Comparison of ENCODE assay signal across 16 cellular contexts in the genomic region with DNA sequence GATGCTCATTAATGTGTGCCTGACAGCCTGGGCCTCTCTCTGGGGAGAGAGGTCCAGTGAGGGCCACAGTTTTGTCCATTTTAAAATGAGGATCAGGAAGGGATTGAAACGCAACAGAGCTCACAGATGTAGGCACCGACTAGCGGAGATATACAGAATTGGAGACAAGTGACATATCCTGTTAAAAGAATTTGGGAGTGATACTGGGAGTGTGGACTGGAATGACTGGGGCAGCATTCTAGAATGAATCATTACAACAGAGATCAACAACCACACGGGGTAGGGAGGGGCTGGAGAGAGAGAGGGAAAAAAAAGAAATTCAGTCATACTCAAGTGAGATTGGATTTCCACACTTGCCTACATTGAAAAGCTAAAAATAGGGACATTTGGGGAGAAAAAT. TPM values are rescaled to one million over a fixed set of nuclear protein-coding genes. Genes with fewer than 3 reads are reported as not detected.
DNase-seq lines count a peak whose midpoint lies in the region; ATAC-seq and TF ChIP-seq lines count a peak whose summit lies in the region.
"Had no signal": no experiment of that assay in that cellular context is flagged by ENCODE, and none has a peak within 500 bp of the region (broad histone marks: within the 10 kb centered on the region; RNA-seq: fewer than 3 reads in every experiment).

No MANE protein-coding gene starts in this region.

- intact Hi-C loops in PC-9 (cut with micrococcal nuclease; ENCODE audit: unreplicated experiment): no loop called here

- CTCF ChIA-PET in PC-9 (lab: Charles Lee): no interaction called here

- H3K79me2 ChIP-seq in PC-9 (ENCODE audit: low read depth): no peaks in the 10 kb centered on the region

- no peaks in the 10 kb centered on the region for H3K9me3 ChIP-seq in PC-9 (ENCODE audit: insufficient read depth, low read depth)

- no peak overlapping the region for H3K27ac Mint-ChIP-seq in neural crest cell (ENCODE audit: unreplicated experiment)
- no peak overlapping the region for H3K27ac Mint-ChIP-seq in activated T-helper 17 cell treated with anti-CD3 and anti-CD28 coated beads, Interleukin-2, amount 50 U/mL, for 72 hours
- H3K27ac Mint-ChIP-seq: activated naive CD4-positive, alpha-beta T cell treated with anti-CD3 and anti-CD28 coated beads, Interleukin-2, amount 50 U/mL, for 72 hours; T-helper 17 cell had no signal

- H3K4me1 Mint-ChIP-seq in neural crest cell: peaks cover 17% of the 10 kb centered on the region
- H3K4me1 Mint-ChIP-seq in activated T-helper 17 cell treated with anti-CD3 and anti-CD28 coated beads, Interleukin-2, amount 50 U/mL, for 72 hours: peaks cover 6% of the 10 kb centered on the region

- H3F3A ChIP-seq in PC-9 (ENCODE audit: insufficient read depth, low read depth): no peaks in the 10 kb centered on the region

- no peaks in the 10 kb centered on the region for H4K20me1 ChIP-seq in PC-9 (ENCODE audit: insufficient read depth)

- no peaks in the 10 kb centered on the region for H3K36me3 Mint-ChIP-seq in neural crest cell (ENCODE audit: low read depth)
- H3K36me3 Mint-ChIP-seq in activated T-helper 17 cell treated with anti-CD3 and anti-CD28 coated beads, Interleukin-2, amount 50 U/mL, for 72 hours (ENCODE audit: low read depth): no peaks in the 10 kb centered on the region

- H3K4me1 ChIP-seq in PC-9 (replicated peaks; ENCODE audit: insufficient read depth): no peaks in the 10 kb centered on the region

- no peak overlapping the region for H3K4me3 ChIP-seq in PC-9

- no TSS peak for BruUV-seq in PC-9 (replicated peaks; lab: Mats Ljungman, UMichigan)

- peak; percentile 44; the same call in 1 of the 2 replicates for TF ChIP-seq CTCF in PC-9 (conservative IDR thresholded peaks at IDR 0.05)
- TF ChIP-seq CTCF in neural crest cell (conservative IDR thresholded peaks at IDR 0.05): peak; percentile 34

- ATAC-seq in esophagus mucosa: peak; percentile 31
- ATAC-seq in activated CD4-positive, CD25-positive, alpha-beta regulatory T cell treated with anti-CD3 and anti-CD28 coated beads, Interleukin-2, amount 50 U/mL, for 24 hours: no peak
- no peak for ATAC-seq in activated T-helper 17 cell treated with anti-CD3 and anti-CD28 coated beads, Interleukin-2, amount 50 U/mL, for 72 hours (replicated peaks)
- ATAC-seq: activated naive CD4-positive, alpha-beta T cell treated with anti-CD3 and anti-CD28 coated beads, Interleukin-2, amount 50 U/mL, for 72 hours; T-helper 17 cell had no signal

- DNase-seq in GM03348 (ENCODE audit: low spot score): peak; percentile 24
- peak in 1 of 2 experiments; percentile 72 for DNase-seq in PC-9
- DNase-seq in neural crest cell (ENCODE audit: low read depth, low spot score): no peak
- DNase-seq in NCI-H446 treated with DMSO at 0.1 percent for 48 hours (lab: John Stamatoyannopoulos, UW): no peak
- no peak for DNase-seq in NOMO-1 treated with dmso at 0.1 percent for 144 hours (lab: John Stamatoyannopoulos, UW; ENCODE audit: unreplicated experiment)
- DNase-seq: activated CD8-positive, alpha-beta memory T cell treated with anti-CD3 and anti-CD28 coated beads for 24 hours; effector CD4-positive, alpha-beta T cell; hypothalamus; midbrain; NCI-H1930; retina; T-helper 17 cell had no signal

- H3K27me3 ChIP-seq in PC-9 (ENCODE audit: insufficient read depth, low read depth): no peaks in the 10 kb centered on the region

- no peaks in the 10 kb centered on the region for H3K36me3 ChIP-seq in PC-9 (ENCODE audit: low read depth)

- no peak overlapping the region for H3K4me2 ChIP-seq in PC-9

- H3K9me2 ChIP-seq in PC-9 (ENCODE audit: insufficient read depth): no peaks in the 10 kb centered on the region

- peaks cover under 1% of the 10 kb centered on the region for H3K9me3 Mint-ChIP-seq in neural crest cell
- no peaks in the 10 kb centered on the region for H3K9me3 Mint-ChIP-seq in activated T-helper 17 cell treated with anti-CD3 and anti-CD28 coated beads, Interleukin-2, amount 50 U/mL, for 72 hours

- POLR2A ChIA-PET in PC-9 (lab: Charles Lee; ENCODE audit: unreplicated experiment): no interaction called here

- H2AFZ ChIP-seq in PC-9: no peak overlapping the region; the same call in 1 of the 2 replicates

- peaks cover 17% of the 10 kb centered on the region for H3K27me3 Mint-ChIP-seq in neural crest cell (ENCODE audit: low read depth)
- H3K27me3 Mint-ChIP-seq in activated T-helper 17 cell treated with anti-CD3 and anti-CD28 coated beads, Interleukin-2, amount 50 U/mL, for 72 hours: peaks cover 43% of the 10 kb centered on the region

- peak overlapping the region; percentile 53 for H3K4me3 Mint-ChIP-seq in neural crest cell
- no peak overlapping the region for H3K4me3 Mint-ChIP-seq in activated T-helper 17 cell treated with anti-CD3 and anti-CD28 coated beads, Interleukin-2, amount 50 U/mL, for 72 hours
- H3K4me3 Mint-ChIP-seq: T-helper 17 cell had no signal

- H3K27ac ChIP-seq in PC-9: no peak overlapping the region

RNA-seq across cellular contexts. Expression of a gene that starts 2.5 kb away (rescaled TPM):
- total RNA-seq in PC-9 (2021): 0.33 and 1.0 TPM in 2 replicates
- 0.60 TPM for total RNA-seq in esophagus mucosa
- total RNA-seq in neural crest cell: 76.7 and 85.2 TPM in 2 replicates
- not detected for total RNA-seq in activated T-helper 17 cell treated with anti-CD3 and anti-CD28 coated beads, Interleukin-2, amount 50 U/mL, for 72 hours

Comparison
In these comparisons a context has a peak if more than half of its experiments do, and no peak if none do; other contexts are left out.
1. RNA of a gene that starts 2.5 kb away (total RNA-seq): 76.7 to 85.2 TPM in neural crest cell; 0.60 TPM in esophagus mucosa (single experiment), 0.33 to 1.0 TPM in PC-9 and not detected in activated T-helper 17 cell treated with anti-CD3 and anti-CD28 coated beads, Interleukin-2, amount 50 U/mL, for 72 hours; every median in the first group is over 10 times any median in the second.